Comparison of ENCODE assay signal across 1 cellular context in the genomic region with DNA sequence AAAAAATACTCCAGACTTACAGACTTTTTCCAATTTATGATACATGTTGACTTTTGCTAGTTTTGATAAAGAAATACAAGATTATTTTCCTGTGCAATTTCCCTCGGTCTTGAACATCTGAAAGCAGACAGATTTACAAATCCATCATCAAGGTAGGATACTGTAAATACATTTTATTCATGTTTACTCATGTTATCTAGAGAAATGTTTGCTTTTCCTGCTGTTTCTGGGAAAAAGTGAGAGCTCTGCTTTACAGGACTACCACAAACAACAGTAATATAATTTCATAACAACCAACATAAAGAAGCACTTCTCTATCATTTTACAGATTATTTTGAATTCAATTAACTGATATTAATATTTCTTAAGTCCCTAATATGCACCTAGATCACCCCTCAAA.
TF ChIP-seq lines count a peak whose summit lies in the region.

No MANE protein-coding gene starts in this region.

TF ChIP-seq in HepG2, 621 proteins besides CTCF, POLR2A, EP300 and RAD21 (continued from another document):
- TF ChIP-seq, protein P1, sequence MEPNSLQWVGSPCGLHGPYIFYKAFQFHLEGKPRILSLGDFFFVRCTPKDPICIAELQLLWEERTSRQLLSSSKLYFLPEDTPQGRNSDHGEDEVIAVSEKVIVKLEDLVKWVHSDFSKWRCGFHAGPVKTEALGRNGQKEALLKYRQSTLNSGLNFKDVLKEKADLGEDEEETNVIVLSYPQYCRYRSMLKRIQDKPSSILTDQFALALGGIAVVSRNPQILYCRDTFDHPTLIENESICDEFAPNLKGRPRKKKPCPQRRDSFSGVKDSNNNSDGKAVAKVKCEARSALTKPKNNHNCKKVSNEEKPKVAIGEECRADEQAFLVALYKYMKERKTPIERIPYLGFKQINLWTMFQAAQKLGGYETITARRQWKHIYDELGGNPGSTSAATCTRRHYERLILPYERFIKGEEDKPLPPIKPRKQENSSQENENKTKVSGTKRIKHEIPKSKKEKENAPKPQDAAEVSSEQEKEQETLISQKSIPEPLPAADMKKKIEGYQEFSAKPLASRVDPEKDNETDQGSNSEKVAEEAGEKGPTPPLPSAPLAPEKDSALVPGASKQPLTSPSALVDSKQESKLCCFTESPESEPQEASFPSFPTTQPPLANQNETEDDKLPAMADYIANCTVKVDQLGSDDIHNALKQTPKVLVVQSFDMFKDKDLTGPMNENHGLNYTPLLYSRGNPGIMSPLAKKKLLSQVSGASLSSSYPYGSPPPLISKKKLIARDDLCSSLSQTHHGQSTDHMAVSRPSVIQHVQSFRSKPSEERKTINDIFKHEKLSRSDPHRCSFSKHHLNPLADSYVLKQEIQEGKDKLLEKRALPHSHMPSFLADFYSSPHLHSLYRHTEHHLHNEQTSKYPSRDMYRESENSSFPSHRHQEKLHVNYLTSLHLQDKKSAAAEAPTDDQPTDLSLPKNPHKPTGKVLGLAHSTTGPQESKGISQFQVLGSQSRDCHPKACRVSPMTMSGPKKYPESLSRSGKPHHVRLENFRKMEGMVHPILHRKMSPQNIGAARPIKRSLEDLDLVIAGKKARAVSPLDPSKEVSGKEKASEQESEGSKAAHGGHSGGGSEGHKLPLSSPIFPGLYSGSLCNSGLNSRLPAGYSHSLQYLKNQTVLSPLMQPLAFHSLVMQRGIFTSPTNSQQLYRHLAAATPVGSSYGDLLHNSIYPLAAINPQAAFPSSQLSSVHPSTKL (CRISPR knock-in tag; IDR thresholded peaks at IDR 0.05) = peak; percentile 80
- peak; percentile 59; the same call in 1 of the 2 replicates for TF ChIP-seq HMG20A (CRISPR knock-in tag; IDR thresholded peaks at IDR 0.05; ENCODE audit: borderline replicate concordance)
- peak; percentile 59 for TF ChIP-seq GATAD2A (CRISPR knock-in tag; IDR thresholded peaks at IDR 0.05)
- TF ChIP-seq, protein P2, sequence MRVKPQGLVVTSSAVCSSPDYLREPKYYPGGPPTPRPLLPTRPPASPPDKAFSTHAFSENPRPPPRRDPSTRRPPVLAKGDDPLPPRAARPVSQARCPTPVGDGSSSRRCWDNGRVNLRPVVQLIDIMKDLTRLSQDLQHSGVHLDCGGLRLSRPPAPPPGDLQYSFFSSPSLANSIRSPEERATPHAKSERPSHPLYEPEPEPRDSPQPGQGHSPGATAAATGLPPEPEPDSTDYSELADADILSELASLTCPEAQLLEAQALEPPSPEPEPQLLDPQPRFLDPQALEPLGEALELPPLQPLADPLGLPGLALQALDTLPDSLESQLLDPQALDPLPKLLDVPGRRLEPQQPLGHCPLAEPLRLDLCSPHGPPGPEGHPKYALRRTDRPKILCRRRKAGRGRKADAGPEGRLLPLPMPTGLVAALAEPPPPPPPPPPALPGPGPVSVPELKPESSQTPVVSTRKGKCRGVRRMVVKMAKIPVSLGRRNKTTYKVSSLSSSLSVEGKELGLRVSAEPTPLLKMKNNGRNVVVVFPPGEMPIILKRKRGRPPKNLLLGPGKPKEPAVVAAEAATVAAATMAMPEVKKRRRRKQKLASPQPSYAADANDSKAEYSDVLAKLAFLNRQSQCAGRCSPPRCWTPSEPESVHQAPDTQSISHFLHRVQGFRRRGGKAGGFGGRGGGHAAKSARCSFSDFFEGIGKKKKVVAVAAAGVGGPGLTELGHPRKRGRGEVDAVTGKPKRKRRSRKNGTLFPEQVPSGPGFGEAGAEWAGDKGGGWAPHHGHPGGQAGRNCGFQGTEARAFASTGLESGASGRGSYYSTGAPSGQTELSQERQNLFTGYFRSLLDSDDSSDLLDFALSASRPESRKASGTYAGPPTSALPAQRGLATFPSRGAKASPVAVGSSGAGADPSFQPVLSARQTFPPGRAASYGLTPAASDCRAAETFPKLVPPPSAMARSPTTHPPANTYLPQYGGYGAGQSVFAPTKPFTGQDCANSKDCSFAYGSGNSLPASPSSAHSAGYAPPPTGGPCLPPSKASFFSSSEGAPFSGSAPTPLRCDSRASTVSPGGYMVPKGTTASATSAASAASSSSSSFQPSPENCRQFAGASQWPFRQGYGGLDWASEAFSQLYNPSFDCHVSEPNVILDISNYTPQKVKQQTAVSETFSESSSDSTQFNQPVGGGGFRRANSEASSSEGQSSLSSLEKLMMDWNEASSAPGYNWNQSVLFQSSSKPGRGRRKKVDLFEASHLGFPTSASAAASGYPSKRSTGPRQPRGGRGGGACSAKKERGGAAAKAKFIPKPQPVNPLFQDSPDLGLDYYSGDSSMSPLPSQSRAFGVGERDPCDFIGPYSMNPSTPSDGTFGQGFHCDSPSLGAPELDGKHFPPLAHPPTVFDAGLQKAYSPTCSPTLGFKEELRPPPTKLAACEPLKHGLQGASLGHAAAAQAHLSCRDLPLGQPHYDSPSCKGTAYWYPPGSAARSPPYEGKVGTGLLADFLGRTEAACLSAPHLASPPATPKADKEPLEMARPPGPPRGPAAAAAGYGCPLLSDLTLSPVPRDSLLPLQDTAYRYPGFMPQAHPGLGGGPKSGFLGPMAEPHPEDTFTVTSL (CRISPR knock-in tag; IDR thresholded peaks at IDR 0.05; ENCODE audit: borderline replicate concordance) = peak; percentile 47; the same call in 1 of the 2 replicates
- peak; percentile 47; the same call in 1 of the 2 replicates for TF ChIP-seq NFIC (IDR thresholded peaks at IDR 0.05; ENCODE audit: low read length)
- TF ChIP-seq ELF3 (CRISPR knock-in tag; IDR thresholded peaks at IDR 0.05) = 0 out of 2 replicates have a peak, but pooled peaks have one; percentile 23
- TF ChIP-seq, protein P3, sequence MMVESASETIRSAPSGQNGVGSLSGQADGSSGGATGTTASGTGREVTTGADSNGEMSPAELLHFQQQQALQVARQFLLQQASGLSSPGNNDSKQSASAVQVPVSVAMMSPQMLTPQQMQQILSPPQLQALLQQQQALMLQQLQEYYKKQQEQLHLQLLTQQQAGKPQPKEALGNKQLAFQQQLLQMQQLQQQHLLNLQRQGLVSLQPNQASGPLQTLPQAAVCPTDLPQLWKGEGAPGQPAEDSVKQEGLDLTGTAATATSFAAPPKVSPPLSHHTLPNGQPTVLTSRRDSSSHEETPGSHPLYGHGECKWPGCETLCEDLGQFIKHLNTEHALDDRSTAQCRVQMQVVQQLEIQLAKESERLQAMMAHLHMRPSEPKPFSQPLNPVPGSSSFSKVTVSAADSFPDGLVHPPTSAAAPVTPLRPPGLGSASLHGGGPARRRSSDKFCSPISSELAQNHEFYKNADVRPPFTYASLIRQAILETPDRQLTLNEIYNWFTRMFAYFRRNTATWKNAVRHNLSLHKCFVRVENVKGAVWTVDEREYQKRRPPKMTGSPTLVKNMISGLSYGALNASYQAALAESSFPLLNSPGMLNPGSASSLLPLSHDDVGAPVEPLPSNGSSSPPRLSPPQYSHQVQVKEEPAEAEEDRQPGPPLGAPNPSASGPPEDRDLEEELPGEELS (CRISPR knock-in tag; IDR thresholded peaks at IDR 0.05) = 0 out of 2 replicates have a peak, but pooled peaks have one; percentile 37
- TF ChIP-seq ZNF329 (CRISPR knock-in tag; IDR thresholded peaks at IDR 0.05; ENCODE audit: low read depth) = no peak
- TF ChIP-seq FOXA3 (CRISPR knock-in tag; IDR thresholded peaks at IDR 0.05) = peak; percentile 81
- peak; percentile 36 for TF ChIP-seq SAP130 (CRISPR knock-in tag; IDR thresholded peaks at IDR 0.05; ENCODE audit: low read depth)
- TF ChIP-seq, protein P4, sequence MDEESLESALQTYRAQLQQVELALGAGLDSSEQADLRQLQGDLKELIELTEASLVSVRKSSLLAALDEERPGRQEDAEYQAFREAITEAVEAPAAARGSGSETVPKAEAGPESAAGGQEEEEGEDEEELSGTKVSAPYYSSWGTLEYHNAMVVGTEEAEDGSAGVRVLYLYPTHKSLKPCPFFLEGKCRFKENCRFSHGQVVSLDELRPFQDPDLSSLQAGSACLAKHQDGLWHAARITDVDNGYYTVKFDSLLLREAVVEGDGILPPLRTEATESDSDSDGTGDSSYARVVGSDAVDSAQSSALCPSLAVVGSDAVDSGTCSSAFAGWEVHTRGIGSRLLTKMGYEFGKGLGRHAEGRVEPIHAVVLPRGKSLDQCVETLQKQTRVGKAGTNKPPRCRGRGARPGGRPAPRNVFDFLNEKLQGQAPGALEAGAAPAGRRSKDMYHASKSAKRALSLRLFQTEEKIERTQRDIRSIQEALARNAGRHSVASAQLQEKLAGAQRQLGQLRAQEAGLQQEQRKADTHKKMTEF (CRISPR knock-in tag; IDR thresholded peaks at IDR 0.05) = peak; percentile 33; the same call in 1 of the 2 replicates
- no peak for TF ChIP-seq PLRG1 (conservative IDR thresholded peaks at IDR 0.05)
- TF ChIP-seq, protein P5, sequence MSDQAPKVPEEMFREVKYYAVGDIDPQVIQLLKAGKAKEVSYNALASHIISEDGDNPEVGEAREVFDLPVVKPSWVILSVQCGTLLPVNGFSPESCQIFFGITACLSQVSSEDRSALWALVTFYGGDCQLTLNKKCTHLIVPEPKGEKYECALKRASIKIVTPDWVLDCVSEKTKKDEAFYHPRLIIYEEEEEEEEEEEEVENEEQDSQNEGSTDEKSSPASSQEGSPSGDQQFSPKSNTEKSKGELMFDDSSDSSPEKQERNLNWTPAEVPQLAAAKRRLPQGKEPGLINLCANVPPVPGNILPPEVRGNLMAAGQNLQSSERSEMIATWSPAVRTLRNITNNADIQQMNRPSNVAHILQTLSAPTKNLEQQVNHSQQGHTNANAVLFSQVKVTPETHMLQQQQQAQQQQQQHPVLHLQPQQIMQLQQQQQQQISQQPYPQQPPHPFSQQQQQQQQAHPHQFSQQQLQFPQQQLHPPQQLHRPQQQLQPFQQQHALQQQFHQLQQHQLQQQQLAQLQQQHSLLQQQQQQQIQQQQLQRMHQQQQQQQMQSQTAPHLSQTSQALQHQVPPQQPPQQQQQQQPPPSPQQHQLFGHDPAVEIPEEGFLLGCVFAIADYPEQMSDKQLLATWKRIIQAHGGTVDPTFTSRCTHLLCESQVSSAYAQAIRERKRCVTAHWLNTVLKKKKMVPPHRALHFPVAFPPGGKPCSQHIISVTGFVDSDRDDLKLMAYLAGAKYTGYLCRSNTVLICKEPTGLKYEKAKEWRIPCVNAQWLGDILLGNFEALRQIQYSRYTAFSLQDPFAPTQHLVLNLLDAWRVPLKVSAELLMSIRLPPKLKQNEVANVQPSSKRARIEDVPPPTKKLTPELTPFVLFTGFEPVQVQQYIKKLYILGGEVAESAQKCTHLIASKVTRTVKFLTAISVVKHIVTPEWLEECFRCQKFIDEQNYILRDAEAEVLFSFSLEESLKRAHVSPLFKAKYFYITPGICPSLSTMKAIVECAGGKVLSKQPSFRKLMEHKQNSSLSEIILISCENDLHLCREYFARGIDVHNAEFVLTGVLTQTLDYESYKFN (CRISPR knock-in tag; conservative IDR thresholded peaks at IDR 0.05) = 0 out of 2 replicates have a peak, but pooled peaks have one; percentile 22
- TF ChIP-seq BCL6 (CRISPR knock-in tag; IDR thresholded peaks at IDR 0.05) = peak; percentile 27; the same call in 1 of the 2 replicates
- TF ChIP-seq SOX13 (IDR thresholded peaks at IDR 0.05) = no peak
- peak in 1 of 2 experiments; percentile 59; a peak in 1 of 4 replicates for TF ChIP-seq SOX13 (CRISPR knock-in tag; conservative IDR thresholded peaks at IDR 0.05 in 1 of 2, IDR thresholded peaks at IDR 0.05 in 1 of 2)
- no peak for TF ChIP-seq KLF15 (CRISPR knock-in tag; IDR thresholded peaks at IDR 0.05; ENCODE audit: borderline replicate concordance)
- TF ChIP-seq ZNF619 (CRISPR knock-in tag; IDR thresholded peaks at IDR 0.05) = no peak
